ENCODE assay signal across 20 cellular contexts in the genomic region with DNA sequence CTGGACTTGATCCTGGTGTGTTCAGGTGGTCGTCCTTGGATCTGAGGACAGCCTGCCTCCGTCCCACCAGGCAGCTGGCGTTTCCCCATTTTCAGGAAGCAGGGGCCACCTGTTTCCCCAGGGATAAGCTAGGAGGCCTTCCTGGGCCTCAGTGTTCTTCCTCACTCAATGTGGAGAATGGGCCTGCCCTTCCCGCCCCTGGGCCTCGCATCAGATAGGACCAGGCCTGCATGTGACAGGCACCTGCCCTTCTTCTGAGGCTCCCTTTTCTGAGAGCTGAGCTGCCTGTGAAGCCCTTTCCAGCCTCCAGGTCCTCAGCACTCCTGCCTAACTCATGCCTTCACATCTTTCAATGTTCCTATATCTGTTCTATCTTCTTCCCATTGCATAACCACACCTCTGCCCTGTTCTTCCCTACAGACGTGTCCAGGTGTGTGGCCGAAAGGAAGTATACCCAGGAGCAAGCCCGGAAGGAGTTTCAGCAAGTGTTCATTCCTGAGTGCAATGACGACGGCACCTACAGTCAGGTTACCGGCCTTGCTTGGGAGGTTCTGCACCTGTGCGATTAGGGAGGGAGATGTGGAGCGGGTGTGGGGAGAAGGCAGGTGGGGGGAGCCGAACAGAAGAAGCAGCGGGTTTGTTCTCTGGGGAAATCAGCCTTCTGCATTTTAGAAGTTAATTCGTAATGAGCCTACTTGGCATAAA.
A peak's percentile ranks its signal among the peaks of the same experiment; 100 is the strongest.
DNase-seq lines count a peak whose midpoint lies in the region; ATAC-seq and TF ChIP-seq lines count a peak whose summit lies in the region.
"Had no signal": no experiment of that assay in that cellular context is flagged by ENCODE, and none has a peak within 500 bp of the region (broad histone marks: within the 10 kb centered on the region; RNA-seq: fewer than 3 reads in every experiment).

No MANE protein-coding gene starts in this region.

- H3K27me3 ChIP-seq in heart left ventricle: peaks cover 0 to 5% (median 0%) of the 10 kb centered on the region in 9 donors
- no peaks in the 10 kb centered on the region for H3K27me3 ChIP-seq in right cardiac atrium (ENCODE audit: control insufficient read depth, insufficient read depth)
- no peaks in the 10 kb centered on the region for H3K27me3 ChIP-seq in uterus
- H3K27me3 ChIP-seq in testis: no peaks in the 10 kb centered on the region
- H3K27me3 ChIP-seq: neural progenitor cell had no signal

- peak overlapping the region in 7 of 12 donors; percentile 16 to 72 (median 63) for H3K27ac ChIP-seq in heart left ventricle
- no peak overlapping the region for H3K27ac ChIP-seq in right cardiac atrium (ENCODE audit: low read length)
- H3K27ac ChIP-seq in uterus: peak overlapping the region; percentile 81 to 86
- peak overlapping the region in 1 of 2 donors; percentile 62 for H3K27ac ChIP-seq in testis
- H3K27ac ChIP-seq: neural progenitor cell had no signal

- H3K9me3 ChIP-seq in heart left ventricle (no peaks in the 10 kb centered on the region), right cardiac atrium (ENCODE audit: control insufficient read depth, low read length) (no peaks in the 10 kb centered on the region), uterus (no peaks in the 10 kb centered on the region), testis (no peaks in the 10 kb centered on the region)

- H3K36me3 ChIP-seq in heart left ventricle (peaks cover 0 to 2% (median 0%) of the 10 kb centered on the region in 9 donors), uterus (no peaks in the 10 kb centered on the region), testis (ENCODE audit: low read depth, missing control alignments) (no peaks in the 10 kb centered on the region)
- H3K36me3 ChIP-seq: neural progenitor cell had no signal

- DNase-seq in heart left ventricle (no peak), right cardiac atrium (no peak), RPMI8226 (peak; percentile 25), left colon (no peak), uterus (no peak), testis (no peak), D341Med (ENCODE audit: low spot score) (no peak)
- DNase-seq: activated CD4-positive, alpha-beta memory T cell treated with anti-CD3 and anti-CD28 coated beads for 36 hours; activated CD4-positive, CD25-positive, alpha-beta regulatory T cell; activated gamma-delta T cell; CD8-positive, alpha-beta T cell; DMS79; hippocampal formation; NCI-H187; stimulated activated CD4-positive, alpha-beta T cell treated with anti-CD3 and anti-CD28 coated beads, Interleukin-2, amount 100 ng/mL, for 24 hours; T-helper 9 cell had no signal

- intact Hi-C loops in heart left ventricle (cut with DNase I) (loop anchor here in 1 of 10 donors (10.0 kb wide), 1 partner anchor 151 kb away; no protein-coding TSS in a partner anchor), right cardiac atrium (cut with DNase I) (no loop called here), left colon (cut with DNase I, micrococcal nuclease) (no loop called here), uterus (cut with DNase I; ENCODE audit: low total_unique reads) (no loop called here), testis (cut with DNase I; ENCODE audit: low total_unique reads) (no loop called here)

- no peak for TF ChIP-seq CTCF in heart left ventricle (IDR thresholded peaks at IDR 0.05)
- no peak for TF ChIP-seq CTCF in uterus (IDR thresholded peaks at IDR 0.05)
- TF ChIP-seq CTCF in testis (IDR thresholded peaks at IDR 0.05): no peak

- H3K4me1 ChIP-seq in heart left ventricle: peaks cover 0 to 35% (median 16%) of the 10 kb centered on the region in 12 donors
- H3K4me1 ChIP-seq in right cardiac atrium (ENCODE audit: control insufficient read depth, insufficient read depth, low read length): no peaks in the 10 kb centered on the region
- peaks cover 6 to 8% of the 10 kb centered on the region in 2 donors for H3K4me1 ChIP-seq in uterus
- peaks cover 16% of the 10 kb centered on the region for H3K4me1 ChIP-seq in testis

- no peak for ATAC-seq in heart left ventricle
- ATAC-seq in right cardiac atrium: no peak
- peak; percentile 48 for ATAC-seq in left colon
- no peak for ATAC-seq in HG03378 (IDR thresholded peaks at IDR 0.05; ENCODE audit: unreplicated experiment)
- ATAC-seq: CD8-positive, alpha-beta T cell; GM12878; stimulated activated effector memory CD8-positive, alpha-beta T cell treated with anti-CD3 and anti-CD28 coated beads, Interleukin-12 subunit alpha, Interleukin-12 subunit beta, amount 100 ng/mL, for 72 hours had no signal

- H3K4me3 ChIP-seq in heart left ventricle (no peak overlapping the region), right cardiac atrium (ENCODE audit: low read length) (no peak overlapping the region), uterus (no peak overlapping the region), testis (no peak overlapping the region)
- H3K4me3 ChIP-seq: GM12878, neural progenitor cell had no signal

- WGBS in heart left ventricle, 4 donors: 86 to 89% (median 88%) methylated on average over 16 of the region's 16 CpGs
- 85% methylated on average over 16 of the region's 16 CpGs for WGBS in right cardiac atrium
- WGBS in testis, 2 donors: 86 to 90% methylated on average over 16 of the region's 16 CpGs

- TF ChIP-seq POLR2A in heart left ventricle (IDR thresholded peaks at IDR 0.05) (no peak), uterus (IDR thresholded peaks at IDR 0.05) (no peak), testis (IDR thresholded peaks at IDR 0.05) (no peak)
